ENCODE assay signal across 12 cellular contexts in genomic region chr11:119396835-119397234, GRCh38. TPM values are rescaled to one million over a fixed set of nuclear protein-coding genes. Genes with fewer than 3 reads are reported as not detected.
"Had no signal": no experiment of that assay in that cellular context is flagged by ENCODE, and none has a peak within 500 bp of the region (broad histone marks: within the 10 kb centered on the region; RNA-seq: fewer than 3 reads in every experiment).

No MANE protein-coding gene starts in this region.

- H3K27ac ChIP-seq: HL-60, KMS-11 had no signal

- H3K36me3 ChIP-seq: HAP-1 had no signal

- H3K4me2 ChIP-seq: GM23338, KMS-11 had no signal

- H2AFZ ChIP-seq: GM23338 had no signal

- H3K9ac ChIP-seq: KMS-11 had no signal

- H3K4me1 ChIP-seq: HAP-1 had no signal

- DNase-seq: H7, HFFc6, Karpas-422, KBM-7 had no signal

- H3K4me3 ChIP-seq: GM23338, HAP-1 had no signal

- ATAC-seq: GM23338, HCT116, HepG2 had no signal

- H3K9me3 ChIP-seq: HAP-1 had no signal

- FAIRE-seq: H1, HepG2 had no signal

RNA-seq across cellular contexts. Expression of gene THY1, which starts 26.1 kb away (rescaled TPM):
- total RNA-seq: HepG2, HT1080 had no signal
- polyA plus RNA-seq: HepG2 had no signal

RNA-seq across cellular contexts. Expression of gene MFRP, which starts 50.3 kb away (rescaled TPM):
- total RNA-seq: H1, H7, HepG2, HFFc6, HT1080 had no signal
- polyA plus RNA-seq: GM23338, HepG2 had no signal
